In the genomic region with DNA sequence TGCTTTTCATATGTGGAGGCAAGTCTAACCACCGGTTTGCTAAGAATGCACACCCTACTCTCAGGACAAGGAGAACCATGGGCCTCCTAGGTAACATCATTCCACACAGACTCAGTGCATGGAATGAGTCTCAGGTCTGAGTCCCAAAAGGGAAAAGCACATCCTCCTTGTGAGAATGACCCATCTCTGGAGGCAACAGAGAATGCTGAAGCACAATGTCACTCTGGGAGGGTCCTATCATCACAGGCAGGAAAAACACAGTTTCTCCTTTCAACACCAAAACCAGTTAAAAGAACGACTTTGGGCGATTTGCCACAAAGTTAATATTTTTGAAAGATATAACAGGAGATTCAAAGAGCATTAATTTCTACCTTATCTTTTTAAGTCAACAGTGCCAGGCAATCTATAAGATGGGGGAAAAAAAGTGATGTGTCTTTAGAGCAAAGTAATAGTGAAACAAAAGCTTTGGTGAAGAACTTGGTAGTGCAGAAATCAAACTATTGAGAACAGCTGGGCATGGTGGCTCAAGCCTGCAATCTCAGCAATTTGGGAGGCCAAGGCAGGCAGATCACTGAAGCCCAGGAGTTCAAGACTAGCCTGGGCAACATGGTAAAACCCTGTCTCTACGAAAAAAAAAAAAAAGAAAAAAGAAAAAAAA, we compare ENCODE assay signal across 28 cellular contexts.
DNase-seq lines count a peak whose midpoint lies in the region; ATAC-seq and TF ChIP-seq lines count a peak whose summit lies in the region.
"Had no signal": no experiment of that assay in that cellular context is flagged by ENCODE, and none has a peak within 500 bp of the region (broad histone marks: within the 10 kb centered on the region; RNA-seq: fewer than 3 reads in every experiment).

No MANE protein-coding gene starts in this region.

- peaks cover 28% of the 10 kb centered on the region for H3K4me1 Mint-ChIP-seq in activated T-helper 2 cell treated with anti-CD3 and anti-CD28 coated beads, Interferon-gamma antibody, Interleukin-2, Interleukin-4, amounts not matched to agents 10 μg/mL and 5 μg/mL and 100 μg/mL, durations not matched to agents 14 hours and 24 hours and 36 hours (ENCODE audit: low read depth)
- H3K4me1 Mint-ChIP-seq in MCF 10A (ENCODE audit: insufficient read depth, unreplicated experiment): no peaks in the 10 kb centered on the region

- DNase-seq in activated T-helper 2 cell treated with anti-CD3 and anti-CD28 coated beads, Interferon-gamma antibody, Interleukin-2, Interleukin-4, amounts not matched to agents 10 μg/mL and 5 μg/mL and 100 μg/mL, durations not matched to agents 14 hours and 24 hours and 36 hours (ENCODE audit: low spot score): no peak
- DNase-seq in skeletal muscle cell (ENCODE audit: low read depth) (peak; percentile 50), OCI-LY7 (ENCODE audit: low spot score) (no peak), T1000 (lab: John Stamatoyannopoulos, UW) (no peak), MCF 10A (ENCODE audit: unreplicated experiment) (no peak)
- DNase-seq: activated CD4-positive, alpha-beta T cell treated with anti-CD3 and anti-CD28 coated beads for 1 hour; activated CD8-positive, alpha-beta T cell treated with anti-CD3 and anti-CD28 coated beads, Interleukin-2, amount 10 ng/mL, durations not matched to agents 7 days and 5 days; activated T-cell treated with anti-CD3 and anti-CD28 coated beads for 4 hours; adrenal gland; Calu3; effector CD8-positive, alpha-beta T cell; erythroblast; foreskin melanocyte; left colon; NCI-H510A treated with DMSO at 0.1 percent for 48 hours; NK-92 treated with Interleukin-12 subunit alpha and Interleukin-12 subunit beta, amount 100 ng/mL, for 24 hours; stimulated activated CD8-positive, alpha-beta memory T cell treated with anti-CD3 and anti-CD28 coated beads, Interleukin-4, amount 100 ng/mL, for 48 hours; T-cell had no signal

- peak overlapping the region; percentile 52 for H3K27ac Mint-ChIP-seq in activated T-helper 2 cell treated with anti-CD3 and anti-CD28 coated beads, Interferon-gamma antibody, Interleukin-2, Interleukin-4, amounts not matched to agents 10 μg/mL and 5 μg/mL and 100 μg/mL, durations not matched to agents 14 hours and 24 hours and 36 hours
- H3K27ac Mint-ChIP-seq in MCF 10A (ENCODE audit: low read depth, unreplicated experiment): no peak overlapping the region
- H3K27ac Mint-ChIP-seq: activated CD8-positive, alpha-beta T cell treated with anti-CD3 and anti-CD28 coated beads, Interleukin-2, amount 10 ng/mL, durations not matched to agents 7 days and 5 days; CD14-positive monocyte; T-cell had no signal

- no peak overlapping the region for H3K4me2 ChIP-seq in OCI-LY7 (ENCODE audit: low read length)

- intact Hi-C loops in activated T-helper 2 cell treated with anti-CD3 and anti-CD28 coated beads, Interferon-gamma antibody, Interleukin-2, Interleukin-4, amounts not matched to agents 10 μg/mL and 5 μg/mL and 100 μg/mL, durations not matched to agents 14 hours and 24 hours and 36 hours (cut with micrococcal nuclease): no loop called here
- intact Hi-C loops in OCI-LY7 (cut with micrococcal nuclease; ENCODE audit: unreplicated experiment): no loop called here
- intact Hi-C loops in MCF 10A (cut with micrococcal nuclease): no loop called here

- H3K27me3 Mint-ChIP-seq in activated T-helper 2 cell treated with anti-CD3 and anti-CD28 coated beads, Interferon-gamma antibody, Interleukin-2, Interleukin-4, amounts not matched to agents 10 μg/mL and 5 μg/mL and 100 μg/mL, durations not matched to agents 14 hours and 24 hours and 36 hours (ENCODE audit: low read depth): no peaks in the 10 kb centered on the region
- H3K27me3 Mint-ChIP-seq in MCF 10A (ENCODE audit: insufficient read depth, unreplicated experiment): no peaks in the 10 kb centered on the region
- H3K27me3 Mint-ChIP-seq: T-cell had no signal

- H3K36me3 ChIP-seq in OCI-LY7 (ENCODE audit: insufficient read depth, low read length): 0 out of 2 replicates have a peak, but pooled peaks cover 4% of the 10 kb centered on the region
- H3K36me3 ChIP-seq: adrenal gland, neutrophil, prostate gland had no signal

- POLR2A ChIA-PET in OCI-LY7 (lab: Charles Lee) (interaction anchor here (0.8 to 1.1 kb wide), 3 partner anchors 11 to 82 kb away, joined by 3 to 4 read pairs (median 3); no protein-coding TSS in a partner anchor), MCF 10A (lab: Yijun Ruan, JAX) (no interaction called here)

- BruUV-seq in OCI-LY7 (replicated peaks; lab: Mats Ljungman, UMichigan): no TSS peak
- BruUV-seq in MCF 10A (replicated peaks; lab: Mats Ljungman, UMichigan): no TSS peak

- no peaks in the 10 kb centered on the region for H3K79me2 ChIP-seq in OCI-LY7 (ENCODE audit: insufficient read depth, low read depth, low read length)

- H3K4me1 ChIP-seq in OCI-LY7 (ENCODE audit: insufficient read depth, low read length, poor library complexity, severe bottlenecking): no peaks in the 10 kb centered on the region
- H3K4me1 ChIP-seq: adrenal gland, prostate gland had no signal

- CTCF ChIA-PET in OCI-LY7 (lab: Charles Lee; ENCODE audit: unreplicated experiment): no interaction called here
- CTCF ChIA-PET in MCF 10A (lab: Yijun Ruan, JAX): interaction anchor here (0.6 to 1.1 kb wide), 2 partner anchors 17 to 682 kb away, joined by 3 read pairs; no protein-coding TSS in a partner anchor

- H3K9me2 ChIP-seq in OCI-LY7 (ENCODE audit: insufficient read depth, low read length): no peaks in the 10 kb centered on the region

- H3K27ac ChIP-seq in OCI-LY7 (ENCODE audit: low read depth, low read length, poor library complexity, severe bottlenecking): no peak overlapping the region
- H3K27ac ChIP-seq: adrenal gland, HL-60, neutrophil, prostate gland, tibial nerve had no signal

- H3K9me3 Mint-ChIP-seq in activated T-helper 2 cell treated with anti-CD3 and anti-CD28 coated beads, Interferon-gamma antibody, Interleukin-2, Interleukin-4, amounts not matched to agents 10 μg/mL and 5 μg/mL and 100 μg/mL, durations not matched to agents 14 hours and 24 hours and 36 hours: no peaks in the 10 kb centered on the region
- no peaks in the 10 kb centered on the region for H3K9me3 Mint-ChIP-seq in MCF 10A (ENCODE audit: unreplicated experiment)
- H3K9me3 Mint-ChIP-seq: T-cell had no signal

- H3K36me3 Mint-ChIP-seq in activated T-helper 2 cell treated with anti-CD3 and anti-CD28 coated beads, Interferon-gamma antibody, Interleukin-2, Interleukin-4, amounts not matched to agents 10 μg/mL and 5 μg/mL and 100 μg/mL, durations not matched to agents 14 hours and 24 hours and 36 hours (ENCODE audit: low read depth): peaks cover 49% of the 10 kb centered on the region
- peaks cover 19% of the 10 kb centered on the region for H3K36me3 Mint-ChIP-seq in MCF 10A (ENCODE audit: insufficient read depth, unreplicated experiment)
- H3K36me3 Mint-ChIP-seq: CD14-positive monocyte had no signal

- no peak for TF ChIP-seq POLR2A in GM18505 (IDR thresholded peaks at IDR 0.05; ENCODE audit: borderline replicate concordance, extremely low read depth, insufficient read depth, insufficient read length)

- no peak overlapping the region for H3K4me3 Mint-ChIP-seq in activated T-helper 2 cell treated with anti-CD3 and anti-CD28 coated beads, Interferon-gamma antibody, Interleukin-2, Interleukin-4, amounts not matched to agents 10 μg/mL and 5 μg/mL and 100 μg/mL, durations not matched to agents 14 hours and 24 hours and 36 hours (ENCODE audit: low read depth)
- H3K4me3 Mint-ChIP-seq in MCF 10A (ENCODE audit: unreplicated experiment): no peak overlapping the region
- H3K4me3 Mint-ChIP-seq: activated CD8-positive, alpha-beta T cell treated with anti-CD3 and anti-CD28 coated beads, Interleukin-2, amount 10 ng/mL, durations not matched to agents 7 days and 5 days; CD14-positive monocyte; T-cell had no signal

- ATAC-seq in GM18505 (IDR thresholded peaks at IDR 0.05; ENCODE audit: unreplicated experiment) (peak; percentile 42), HG02678 (IDR thresholded peaks at IDR 0.05; ENCODE audit: unreplicated experiment) (peak; percentile 33), GM18517 (IDR thresholded peaks at IDR 0.05; ENCODE audit: unreplicated experiment) (no peak)
- ATAC-seq: activated CD8-positive, alpha-beta T cell treated with anti-CD3 and anti-CD28 coated beads, Interleukin-2, amount 10 ng/mL, durations not matched to agents 7 days and 5 days; HepG2; Panc1; T-cell had no signal

- H4K20me1 ChIP-seq in OCI-LY7 (ENCODE audit: insufficient read depth, low read length): no peaks in the 10 kb centered on the region

- H3K4me3 ChIP-seq in skeletal muscle cell (ENCODE audit: low read depth, low read length): no peak overlapping the region
- H3K4me3 ChIP-seq in OCI-LY7 (ENCODE audit: low read depth, low read length, poor library complexity, severe bottlenecking): no peak overlapping the region
- H3K4me3 ChIP-seq: adrenal gland, prostate gland, tibial nerve had no signal

- TF ChIP-seq CTCF in OCI-LY7 (conservative IDR thresholded peaks at IDR 0.05; ENCODE audit: low read length) (no peak), MCF 10A (IDR thresholded peaks at IDR 0.05; ENCODE audit: unreplicated experiment) (no peak)

- H3K9me3 ChIP-seq in OCI-LY7 (ENCODE audit: low read length): no peaks in the 10 kb centered on the region
- H3K9me3 ChIP-seq: adrenal gland, neutrophil, prostate gland, tibial nerve had no signal

- no peak overlapping the region for H2AFZ ChIP-seq in OCI-LY7 (ENCODE audit: low read length)
